Comparison of ENCODE assay signal across 8 cellular contexts in genomic region chr6:156564128-156564806, GRCh38.
A peak's percentile ranks its signal among the peaks of the same experiment; 100 is the strongest.
DNase-seq lines count a peak whose midpoint lies in the region; ATAC-seq and TF ChIP-seq lines count a peak whose summit lies in the region.

No MANE protein-coding gene starts in this region.

- DNase-seq in NCI-H1092 treated with DMSO at 0.1 percent for 48 hours (lab: John Stamatoyannopoulos, UW) (peak; percentile 77), T-helper 1 cell (peak; percentile 41 to 63 (median 56)), amniotic epithelial cell (ENCODE audit: low read depth) (peak; percentile 38), left ventricle myocardium inferior (peak; percentile 78), sciatic nerve (ENCODE audit: low spot score) (peak; percentile 92), DMS153 treated with DMSO at 0.1 percent for 48 hours (lab: John Stamatoyannopoulos, UW; ENCODE audit: unreplicated experiment) (no peak)

- peaks cover 13% of the 10 kb centered on the region for H3K4me1 ChIP-seq in left ventricle myocardium inferior

- H3K4me3 ChIP-seq in GM12875 (ENCODE audit: low read depth, low read length), result no peak overlapping the region
- peak overlapping the region; percentile 11 for H3K4me3 ChIP-seq in left ventricle myocardium inferior

- peak overlapping the region; percentile 42 for H3K27ac ChIP-seq in left ventricle myocardium inferior (replicated peaks)

- ATAC-seq in HG02610 (IDR thresholded peaks at IDR 0.05; ENCODE audit: unreplicated experiment) (peak; percentile 96), sciatic nerve (peak; percentile 96)

- intact Hi-C loops in left ventricle myocardium inferior (cut with micrococcal nuclease), result loop anchor here (5.0 to 10.0 kb wide), 3 partner anchors 123 to 621 kb away; partner anchors contain the start of gene ARID1B
- intact Hi-C loops in sciatic nerve (cut with DNase I), result loop anchor here (10.0 kb wide), 1 partner anchor 121 kb away; no protein-coding TSS in a partner anchor

- H3K9me3 ChIP-seq in left ventricle myocardium inferior (replicated peaks), result peaks cover 16% of the 10 kb centered on the region

- no peaks in the 10 kb centered on the region for H3K36me3 ChIP-seq in left ventricle myocardium inferior

- TF ChIP-seq CTCF in GM12875 (IDR thresholded peaks at IDR 0.05; ENCODE audit: borderline replicate concordance, insufficient read depth, low read depth, low read length) (peak; percentile 88), left ventricle myocardium inferior (IDR thresholded peaks at IDR 0.05; ENCODE audit: borderline replicate concordance) (peak; percentile 97)

- H3K27me3 ChIP-seq in left ventricle myocardium inferior (ENCODE audit: low read depth), result no peaks in the 10 kb centered on the region
